ENCODE assay signal across 7 cellular contexts in the genomic region with DNA sequence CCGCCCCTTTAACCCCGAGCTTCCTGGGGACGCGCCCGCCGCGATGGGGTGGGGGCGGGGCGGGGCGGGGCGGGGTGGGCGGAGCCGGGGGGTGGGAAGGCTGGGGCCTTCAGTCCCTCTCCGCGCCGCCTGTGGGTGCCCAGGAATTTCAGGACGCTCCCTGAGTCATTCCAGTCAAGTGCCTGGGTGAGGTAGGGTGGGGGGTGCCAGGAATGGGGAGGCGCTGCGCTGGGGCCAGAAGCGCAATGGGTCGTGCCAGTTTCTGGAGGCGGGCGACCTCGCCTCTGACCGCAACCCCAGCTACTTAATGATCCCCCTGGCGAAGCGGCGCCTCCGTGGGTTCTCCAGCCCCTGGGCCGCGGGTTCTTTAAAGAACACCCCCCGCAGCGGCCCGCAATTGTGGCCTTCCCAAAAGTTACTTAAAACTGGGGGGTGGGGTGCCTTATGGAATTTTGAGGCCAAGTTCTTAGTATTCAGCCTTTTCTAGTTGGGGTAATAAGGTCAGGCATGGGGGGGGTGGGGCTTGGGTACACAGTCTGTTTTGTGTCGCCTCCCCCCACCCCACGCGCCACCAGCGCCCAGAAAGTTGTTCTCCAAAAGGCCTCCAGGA. TPM values are rescaled to one million over a fixed set of nuclear protein-coding genes. Genes with fewer than 3 reads are reported as not detected.
DNase-seq lines count a peak whose midpoint lies in the region; ATAC-seq and TF ChIP-seq lines count a peak whose summit lies in the region.

No MANE protein-coding gene starts in this region.

- H3K4me1 ChIP-seq in left lung (peaks cover 57 to 89% of the 10 kb centered on the region in 2 donors), stomach smooth muscle (ENCODE audit: control insufficient read depth, insufficient read depth, low read length) (peaks cover 71% of the 10 kb centered on the region)

- H3K27ac ChIP-seq in left lung (peak overlapping the region; percentile 89 to 91), stomach smooth muscle (ENCODE audit: low read length) (peak overlapping the region; percentile 67)

- H3K36me3 ChIP-seq in left lung = no peaks in the 10 kb centered on the region
- H3K36me3 ChIP-seq in stomach smooth muscle (ENCODE audit: control insufficient read depth in 2 of 2, insufficient read depth in 2 of 2, low read length in 2 of 2) = no peaks in the 10 kb centered on the region

- H3K4me3 ChIP-seq in choroid plexus epithelial cell (ENCODE audit: low read depth, low read length) = peak overlapping the region; percentile 55
- peak overlapping the region; percentile 62 to 63 for H3K4me3 ChIP-seq in left lung
- peak overlapping the region; percentile 65 to 76 for H3K4me3 ChIP-seq in stomach smooth muscle (ENCODE audit: low read length in 2 of 2)

- DNase-seq in ELF-1 (ENCODE audit: low read depth, low spot score) = peak; percentile 57
- peak; percentile 79 for DNase-seq in KBM-7
- peak; percentile 59 for DNase-seq in choroid plexus epithelial cell (ENCODE audit: low read depth)
- peak; percentile 89 to 91 for DNase-seq in left lung

- no peaks in the 10 kb centered on the region for H3K9me3 ChIP-seq in left lung
- no peaks in the 10 kb centered on the region for H3K9me3 ChIP-seq in stomach smooth muscle (ENCODE audit: control insufficient read depth in 2 of 2, low read length in 2 of 2)

- H3K9ac ChIP-seq in stomach smooth muscle (ENCODE audit: low read length in 2 of 2) = peak overlapping the region; percentile 51 to 67

- ATAC-seq in SK-N-SH treated with all-trans-retinoic acid at 6 μM for 48 hours (peak; percentile 42), left lung (peak; percentile 38), GM18519 (IDR thresholded peaks at IDR 0.05; ENCODE audit: low FRiP score, unreplicated experiment) (no peak)

- no peak for TF ChIP-seq CTCF in choroid plexus epithelial cell (conservative IDR thresholded peaks at IDR 0.05; ENCODE audit: low read depth, low read length)
- TF ChIP-seq CTCF in left lung (IDR thresholded peaks at IDR 0.05) = no peak

- in situ Hi-C loops in KBM-7 (cut with MboI; ENCODE audit: low pct_unique_long_range_greater_than_20kb, low sequenced_read_pairs) = no loop called here

- no peaks in the 10 kb centered on the region for H3K27me3 ChIP-seq in left lung
- H3K27me3 ChIP-seq in stomach smooth muscle (ENCODE audit: control insufficient read depth in 1 of 2, insufficient read depth in 2 of 2, low read length in 2 of 2) = no peaks in the 10 kb centered on the region

- intact Hi-C loops in left lung (cut with DNase I) = loop anchor here in 1 of 2 donors (10.0 kb wide), 1 partner anchor 57 kb away; no protein-coding TSS in a partner anchor

TF ChIP-seq in SK-N-SH treated with all-trans-retinoic acid at 6 μM for 48 hours, 23 proteins besides CTCF, POLR2A, EP300 and RAD21:
- TF ChIP-seq ARNTL (CRISPR knock-in tag; IDR thresholded peaks at IDR 0.05; ENCODE audit: borderline replicate concordance, low read depth) (no peak), ZNF565 (CRISPR knock-in tag; conservative IDR thresholded peaks at IDR 0.05; ENCODE audit: low read depth) (no peak), GLIS3 (CRISPR knock-in tag; IDR thresholded peaks at IDR 0.05) (no peak), CSDC2 (CRISPR knock-in tag; IDR thresholded peaks at IDR 0.05) (no peak)
- TF ChIP-seq, protein P1, sequence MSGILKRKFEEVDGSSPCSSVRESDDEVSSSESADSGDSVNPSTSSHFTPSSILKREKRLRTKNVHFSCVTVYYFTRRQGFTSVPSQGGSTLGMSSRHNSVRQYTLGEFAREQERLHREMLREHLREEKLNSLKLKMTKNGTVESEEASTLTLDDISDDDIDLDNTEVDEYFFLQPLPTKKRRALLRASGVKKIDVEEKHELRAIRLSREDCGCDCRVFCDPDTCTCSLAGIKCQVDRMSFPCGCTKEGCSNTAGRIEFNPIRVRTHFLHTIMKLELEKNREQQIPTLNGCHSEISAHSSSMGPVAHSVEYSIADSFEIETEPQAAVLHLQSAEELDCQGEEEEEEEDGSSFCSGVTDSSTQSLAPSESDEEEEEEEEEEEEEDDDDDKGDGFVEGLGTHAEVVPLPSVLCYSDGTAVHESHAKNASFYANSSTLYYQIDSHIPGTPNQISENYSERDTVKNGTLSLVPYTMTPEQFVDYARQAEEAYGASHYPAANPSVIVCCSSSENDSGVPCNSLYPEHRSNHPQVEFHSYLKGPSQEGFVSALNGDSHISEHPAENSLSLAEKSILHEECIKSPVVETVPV (CRISPR knock-in tag; IDR thresholded peaks at IDR 0.05) = no peak
- TF ChIP-seq, protein P2, sequence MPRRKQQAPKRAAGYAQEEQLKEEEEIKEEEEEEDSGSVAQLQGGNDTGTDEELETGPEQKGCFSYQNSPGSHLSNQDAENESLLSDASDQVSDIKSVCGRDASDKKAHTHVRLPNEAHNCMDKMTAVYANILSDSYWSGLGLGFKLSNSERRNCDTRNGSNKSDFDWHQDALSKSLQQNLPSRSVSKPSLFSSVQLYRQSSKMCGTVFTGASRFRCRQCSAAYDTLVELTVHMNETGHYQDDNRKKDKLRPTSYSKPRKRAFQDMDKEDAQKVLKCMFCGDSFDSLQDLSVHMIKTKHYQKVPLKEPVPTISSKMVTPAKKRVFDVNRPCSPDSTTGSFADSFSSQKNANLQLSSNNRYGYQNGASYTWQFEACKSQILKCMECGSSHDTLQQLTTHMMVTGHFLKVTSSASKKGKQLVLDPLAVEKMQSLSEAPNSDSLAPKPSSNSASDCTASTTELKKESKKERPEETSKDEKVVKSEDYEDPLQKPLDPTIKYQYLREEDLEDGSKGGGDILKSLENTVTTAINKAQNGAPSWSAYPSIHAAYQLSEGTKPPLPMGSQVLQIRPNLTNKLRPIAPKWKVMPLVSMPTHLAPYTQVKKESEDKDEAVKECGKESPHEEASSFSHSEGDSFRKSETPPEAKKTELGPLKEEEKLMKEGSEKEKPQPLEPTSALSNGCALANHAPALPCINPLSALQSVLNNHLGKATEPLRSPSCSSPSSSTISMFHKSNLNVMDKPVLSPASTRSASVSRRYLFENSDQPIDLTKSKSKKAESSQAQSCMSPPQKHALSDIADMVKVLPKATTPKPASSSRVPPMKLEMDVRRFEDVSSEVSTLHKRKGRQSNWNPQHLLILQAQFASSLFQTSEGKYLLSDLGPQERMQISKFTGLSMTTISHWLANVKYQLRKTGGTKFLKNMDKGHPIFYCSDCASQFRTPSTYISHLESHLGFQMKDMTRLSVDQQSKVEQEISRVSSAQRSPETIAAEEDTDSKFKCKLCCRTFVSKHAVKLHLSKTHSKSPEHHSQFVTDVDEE (CRISPR knock-in tag; IDR thresholded peaks at IDR 0.05) = no peak

RNA-seq across cellular contexts. Expression of a gene that starts 0.8 kb away (rescaled TPM):
- total RNA-seq in left lung = 10 to 100 TPM; 84.8 to 93.0 TPM
